Comparison of ENCODE assay signal across 1 cellular context in genomic region chr3:112167758-112168157, GRCh38.
TF ChIP-seq lines count a peak whose summit lies in the region.

No MANE protein-coding gene starts in this region.

TF ChIP-seq in GM12878, 131 proteins besides CTCF, POLR2A, EP300 and RAD21 (continued from another document and continues in another):
- peak; percentile 81 for TF ChIP-seq ATF2 (IDR thresholded peaks at IDR 0.05; ENCODE audit: low read length)
- no peak for TF ChIP-seq POU2F2 (IDR thresholded peaks at IDR 0.05; ENCODE audit: borderline replicate concordance, low read depth, low read length)
- no peak for TF ChIP-seq SIX5 (IDR thresholded peaks at IDR 0.05; ENCODE audit: low read depth, low read length, severe bottlenecking)
- TF ChIP-seq SMAD5 (IDR thresholded peaks at IDR 0.05; ENCODE audit: low read depth), result no peak
- TF ChIP-seq JUND (IDR thresholded peaks at IDR 0.05; ENCODE audit: low read depth, low read length), result no peak
- TF ChIP-seq NR2F1 (conservative IDR thresholded peaks at IDR 0.05), result no peak
- no peak for TF ChIP-seq SREBF2 (IDR thresholded peaks at IDR 0.05; ENCODE audit: low read length)
- TF ChIP-seq, protein P1, sequence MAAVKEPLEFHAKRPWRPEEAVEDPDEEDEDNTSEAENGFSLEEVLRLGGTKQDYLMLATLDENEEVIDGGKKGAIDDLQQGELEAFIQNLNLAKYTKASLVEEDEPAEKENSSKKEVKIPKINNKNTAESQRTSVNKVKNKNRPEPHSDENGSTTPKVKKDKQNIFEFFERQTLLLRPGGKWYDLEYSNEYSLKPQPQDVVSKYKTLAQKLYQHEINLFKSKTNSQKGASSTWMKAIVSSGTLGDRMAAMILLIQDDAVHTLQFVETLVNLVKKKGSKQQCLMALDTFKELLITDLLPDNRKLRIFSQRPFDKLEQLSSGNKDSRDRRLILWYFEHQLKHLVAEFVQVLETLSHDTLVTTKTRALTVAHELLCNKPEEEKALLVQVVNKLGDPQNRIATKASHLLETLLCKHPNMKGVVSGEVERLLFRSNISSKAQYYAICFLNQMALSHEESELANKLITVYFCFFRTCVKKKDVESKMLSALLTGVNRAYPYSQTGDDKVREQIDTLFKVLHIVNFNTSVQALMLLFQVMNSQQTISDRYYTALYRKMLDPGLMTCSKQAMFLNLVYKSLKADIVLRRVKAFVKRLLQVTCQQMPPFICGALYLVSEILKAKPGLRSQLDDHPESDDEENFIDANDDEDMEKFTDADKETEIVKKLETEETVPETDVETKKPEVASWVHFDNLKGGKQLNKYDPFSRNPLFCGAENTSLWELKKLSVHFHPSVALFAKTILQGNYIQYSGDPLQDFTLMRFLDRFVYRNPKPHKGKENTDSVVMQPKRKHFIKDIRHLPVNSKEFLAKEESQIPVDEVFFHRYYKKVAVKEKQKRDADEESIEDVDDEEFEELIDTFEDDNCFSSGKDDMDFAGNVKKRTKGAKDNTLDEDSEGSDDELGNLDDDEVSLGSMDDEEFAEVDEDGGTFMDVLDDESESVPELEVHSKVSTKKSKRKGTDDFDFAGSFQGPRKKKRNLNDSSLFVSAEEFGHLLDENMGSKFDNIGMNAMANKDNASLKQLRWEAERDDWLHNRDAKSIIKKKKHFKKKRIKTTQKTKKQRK (IDR thresholded peaks at IDR 0.05; ENCODE audit: low read depth, low read length), result no peak
- TF ChIP-seq SMAD1 (IDR thresholded peaks at IDR 0.05; ENCODE audit: low read depth, partially characterized antibody), result no peak
- TF ChIP-seq IKZF1 (conservative IDR thresholded peaks at IDR 0.05), result peak; percentile 65; the same call in 1 of the 2 replicates
- peak; percentile 73 to 78 for TF ChIP-seq IKZF2 (IDR thresholded peaks at IDR 0.05)
- no peak for TF ChIP-seq HDAC6 (IDR thresholded peaks at IDR 0.05; ENCODE audit: unreplicated experiment)
- peak; percentile 64; the same call in 1 of the 2 replicates for TF ChIP-seq PAX5 (IDR thresholded peaks at IDR 0.05; ENCODE audit: borderline replicate concordance, low read depth, low read length)
- TF ChIP-seq TCF12 (IDR thresholded peaks at IDR 0.05; ENCODE audit: low read depth, low read length), result no peak
- no peak for TF ChIP-seq ZNF687 (IDR thresholded peaks at IDR 0.05)
- no peak for TF ChIP-seq MYB (IDR thresholded peaks at IDR 0.05; ENCODE audit: borderline replicate concordance, low read depth, low read length)
- TF ChIP-seq WRNIP1 (IDR thresholded peaks at IDR 0.05; ENCODE audit: borderline replicate concordance, low read depth, low read length), result no peak
- TF ChIP-seq ELK1 (IDR thresholded peaks at IDR 0.05; ENCODE audit: low read depth, low read length), result no peak
- no peak for TF ChIP-seq FOXK2 (IDR thresholded peaks at IDR 0.05)
- no peak for TF ChIP-seq ZBED1 (IDR thresholded peaks at IDR 0.05; ENCODE audit: borderline replicate concordance)
- no peak for TF ChIP-seq ZNF24 (IDR thresholded peaks at IDR 0.05)
- TF ChIP-seq SUZ12 (IDR thresholded peaks at IDR 0.05; ENCODE audit: unreplicated experiment), result no peak
- no peak for TF ChIP-seq YY1 (IDR thresholded peaks at IDR 0.05; ENCODE audit: low read depth, low read length)
- no peak for TF ChIP-seq RB1 (IDR thresholded peaks at IDR 0.05; ENCODE audit: borderline replicate concordance)
- no peak for TF ChIP-seq YBX1 (IDR thresholded peaks at IDR 0.05)
- TF ChIP-seq, protein P2, sequence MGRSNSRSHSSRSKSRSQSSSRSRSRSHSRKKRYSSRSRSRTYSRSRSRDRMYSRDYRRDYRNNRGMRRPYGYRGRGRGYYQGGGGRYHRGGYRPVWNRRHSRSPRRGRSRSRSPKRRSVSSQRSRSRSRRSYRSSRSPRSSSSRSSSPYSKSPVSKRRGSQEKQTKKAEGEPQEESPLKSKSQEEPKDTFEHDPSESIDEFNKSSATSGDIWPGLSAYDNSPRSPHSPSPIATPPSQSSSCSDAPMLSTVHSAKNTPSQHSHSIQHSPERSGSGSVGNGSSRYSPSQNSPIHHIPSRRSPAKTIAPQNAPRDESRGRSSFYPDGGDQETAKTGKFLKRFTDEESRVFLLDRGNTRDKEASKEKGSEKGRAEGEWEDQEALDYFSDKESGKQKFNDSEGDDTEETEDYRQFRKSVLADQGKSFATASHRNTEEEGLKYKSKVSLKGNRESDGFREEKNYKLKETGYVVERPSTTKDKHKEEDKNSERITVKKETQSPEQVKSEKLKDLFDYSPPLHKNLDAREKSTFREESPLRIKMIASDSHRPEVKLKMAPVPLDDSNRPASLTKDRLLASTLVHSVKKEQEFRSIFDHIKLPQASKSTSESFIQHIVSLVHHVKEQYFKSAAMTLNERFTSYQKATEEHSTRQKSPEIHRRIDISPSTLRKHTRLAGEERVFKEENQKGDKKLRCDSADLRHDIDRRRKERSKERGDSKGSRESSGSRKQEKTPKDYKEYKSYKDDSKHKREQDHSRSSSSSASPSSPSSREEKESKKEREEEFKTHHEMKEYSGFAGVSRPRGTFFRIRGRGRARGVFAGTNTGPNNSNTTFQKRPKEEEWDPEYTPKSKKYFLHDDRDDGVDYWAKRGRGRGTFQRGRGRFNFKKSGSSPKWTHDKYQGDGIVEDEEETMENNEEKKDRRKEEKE (IDR thresholded peaks at IDR 0.05), result no peak
- no peak for TF ChIP-seq ZNF384 (IDR thresholded peaks at IDR 0.05; ENCODE audit: borderline replicate concordance, low read depth, low read length)
- no peak for TF ChIP-seq MXI1 (IDR thresholded peaks at IDR 0.05; ENCODE audit: low read depth, low read length)
- no peak for TF ChIP-seq RBBP5 (conservative IDR thresholded peaks at IDR 0.05)
- TF ChIP-seq BRCA1 (IDR thresholded peaks at IDR 0.05; ENCODE audit: low read depth, low read length), result no peak
- no peak for TF ChIP-seq RELA (IDR thresholded peaks at IDR 0.05; ENCODE audit: borderline replicate concordance, partially characterized antibody)
- no peak for TF ChIP-seq USF2 (IDR thresholded peaks at IDR 0.05; ENCODE audit: borderline replicate concordance, low read depth, low read length)
- TF ChIP-seq BACH1 (IDR thresholded peaks at IDR 0.05; ENCODE audit: borderline replicate concordance), result no peak
- TF ChIP-seq REST (IDR thresholded peaks at IDR 0.05; ENCODE audit: low read depth, low read length), result no peak
- TF ChIP-seq CBX3 (IDR thresholded peaks at IDR 0.05; ENCODE audit: borderline replicate concordance, low read depth), result no peak
- TF ChIP-seq, protein P3, sequence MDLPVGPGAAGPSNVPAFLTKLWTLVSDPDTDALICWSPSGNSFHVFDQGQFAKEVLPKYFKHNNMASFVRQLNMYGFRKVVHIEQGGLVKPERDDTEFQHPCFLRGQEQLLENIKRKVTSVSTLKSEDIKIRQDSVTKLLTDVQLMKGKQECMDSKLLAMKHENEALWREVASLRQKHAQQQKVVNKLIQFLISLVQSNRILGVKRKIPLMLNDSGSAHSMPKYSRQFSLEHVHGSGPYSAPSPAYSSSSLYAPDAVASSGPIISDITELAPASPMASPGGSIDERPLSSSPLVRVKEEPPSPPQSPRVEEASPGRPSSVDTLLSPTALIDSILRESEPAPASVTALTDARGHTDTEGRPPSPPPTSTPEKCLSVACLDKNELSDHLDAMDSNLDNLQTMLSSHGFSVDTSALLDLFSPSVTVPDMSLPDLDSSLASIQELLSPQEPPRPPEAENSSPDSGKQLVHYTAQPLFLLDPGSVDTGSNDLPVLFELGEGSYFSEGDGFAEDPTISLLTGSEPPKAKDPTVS (IDR thresholded peaks at IDR 0.05; ENCODE audit: low read depth, low read length), result no peak
